Comparison of ENCODE assay signal across 18 cellular contexts in the genomic region with DNA sequence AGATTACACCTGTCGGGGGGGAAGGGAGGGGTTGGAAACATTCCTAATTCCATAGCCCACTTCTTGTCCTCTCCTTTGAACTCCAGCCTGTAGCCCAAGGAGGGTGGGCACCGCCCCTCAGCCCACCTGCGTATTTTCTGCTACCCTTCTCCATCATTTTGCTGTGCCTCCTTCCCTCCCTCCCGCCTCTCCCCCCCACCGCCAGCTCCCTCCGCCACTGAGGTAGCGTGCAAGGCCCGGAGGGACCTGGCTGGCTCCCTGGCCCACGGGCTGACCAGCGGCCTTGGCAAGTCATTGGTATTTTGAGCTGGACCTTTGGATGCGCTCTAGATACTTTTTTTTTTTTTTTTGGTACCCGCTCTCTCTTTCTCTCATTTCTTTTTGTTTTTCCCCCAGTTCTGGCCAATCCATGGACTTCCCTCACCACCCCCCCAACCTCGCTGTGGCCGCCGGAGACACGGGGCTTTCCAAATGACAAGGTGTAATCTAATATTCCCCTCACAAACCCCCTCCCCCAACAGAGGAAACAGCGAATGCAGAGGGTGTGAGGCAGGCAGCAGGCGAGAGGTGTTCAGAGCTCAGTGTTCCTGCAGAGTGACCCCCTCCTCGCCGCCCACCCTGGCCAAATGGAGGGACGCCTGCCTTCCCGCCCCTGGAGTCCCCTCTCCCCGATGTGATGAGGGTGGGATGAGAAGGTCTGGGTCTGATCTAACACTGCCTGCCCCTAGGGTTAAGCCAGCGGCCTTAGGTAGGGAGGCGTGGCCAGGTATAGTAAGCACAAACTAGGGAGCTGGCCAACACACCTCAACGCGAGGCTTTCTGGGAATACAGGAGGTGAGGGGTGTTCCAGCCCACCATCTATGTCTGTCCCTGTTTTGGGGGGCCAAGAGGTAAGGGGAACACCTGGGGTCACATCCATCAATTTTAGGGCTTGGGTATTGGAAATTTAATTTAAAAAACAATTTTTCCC.
DNase-seq lines count a peak whose midpoint lies in the region; ATAC-seq and FAIRE-seq lines count a peak whose summit lies in the region.
"Had no signal": no experiment of that assay in that cellular context is flagged by ENCODE, and none has a peak within 500 bp of the region (broad histone marks: within the 10 kb centered on the region; RNA-seq: fewer than 3 reads in every experiment).

No MANE protein-coding gene starts in this region.

- DNase-seq in NCI-H2029 (lab: John Stamatoyannopoulos, UW) (peak; percentile 11), NCI-H2029 treated with DMSO at 0.1 percent for 48 hours (lab: John Stamatoyannopoulos, UW) (no peak), caudate nucleus (lab: John Stamatoyannopoulos, UW) (no peak), iPS-NIHi7 (ENCODE audit: extremely low spot score) (peak; percentile 67), ecto neural progenitor cell (ENCODE audit: low spot score) (no peak), small intestine (no peak)
- no peak for DNase-seq in activated naive CD4-positive, alpha-beta T cell treated with Interleukin-2 at 50 U/mL for 16 hours
- DNase-seq: 8988T; CD8-positive, alpha-beta T cell; DMS79; KG1; NCI-H1048; NCI-H2107; NCI-H526 treated with DMSO at 0.1 percent for 48 hours; RPMI8226 had no signal

- WGBS in small intestine, 3 donors, result 56 to 80% (median 68%) methylated on average over 22 to 27 of the region's 27 CpGs

- no peaks in the 10 kb centered on the region for H3K27me3 ChIP-seq in small intestine (ENCODE audit: control insufficient read depth in 2 of 2, insufficient read depth in 2 of 2, low read length in 2 of 2)

- no peak for ATAC-seq in GM19035 (IDR thresholded peaks at IDR 0.05; ENCODE audit: unreplicated experiment)
- ATAC-seq: CD8-positive, alpha-beta T cell; HepG2 had no signal

- no peaks in the 10 kb centered on the region for H3K9me3 ChIP-seq in small intestine (ENCODE audit: control insufficient read depth, low read depth)

- no peak overlapping the region for H3K4me3 ChIP-seq in small intestine (ENCODE audit: low read depth in 1 of 2, low read length in 2 of 2)

- FAIRE-seq in small intestine (lab: Jason Lieb, UNC), result no peak
- FAIRE-seq: D721Med, HepG2 had no signal

- H3K36me3 ChIP-seq in small intestine (ENCODE audit: control insufficient read depth in 2 of 2, insufficient read depth in 2 of 2, low read length in 2 of 2), result no peaks in the 10 kb centered on the region

- H3K27ac ChIP-seq in caudate nucleus (ENCODE audit: low read depth, low read length) (peak overlapping the region; percentile 21), small intestine (ENCODE audit: low read depth in 1 of 2, low read length in 1 of 2) (no peak overlapping the region)

- no peaks in the 10 kb centered on the region for H3K4me1 ChIP-seq in small intestine (ENCODE audit: control insufficient read depth in 2 of 2, insufficient read depth in 1 of 2, low read depth in 1 of 2, low read length in 1 of 2)

Comparison
In these comparisons a context has a peak if more than half of its experiments do, and no peak if none do; other contexts are left out.
1. DNase-seq: peak in NCI-H2029 (single experiment) and iPS-NIHi7 (single experiment); none in NCI-H2029 treated with DMSO at 0.1 percent for 48 hours (single experiment), caudate nucleus (0 of 61), ecto neural progenitor cell (single experiment), activated naive CD4-positive, alpha-beta T cell treated with Interleukin-2 at 50 U/mL for 16 hours (single experiment) and small intestine (single experiment).